ENCODE assay signal across 12 cellular contexts in the genomic region with DNA sequence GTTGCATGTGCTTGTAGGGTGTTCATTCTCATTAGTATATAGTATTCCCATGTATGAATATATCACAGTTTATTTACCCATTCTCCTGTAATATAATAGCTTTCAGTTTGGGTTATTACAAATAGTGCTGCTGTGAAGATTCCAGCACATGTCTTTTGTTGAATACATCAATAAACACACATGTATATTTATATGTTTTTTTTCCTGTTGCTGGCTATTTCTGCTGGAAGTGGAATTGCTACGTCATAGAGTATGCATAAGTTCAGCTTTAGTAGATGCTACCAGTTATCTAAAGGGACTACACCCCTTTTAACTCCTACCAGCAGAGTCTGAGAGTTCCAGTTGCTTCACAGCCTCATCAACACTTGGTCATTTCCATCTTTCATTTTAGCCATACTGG. TPM values are rescaled to one million over a fixed set of nuclear protein-coding genes. Genes with fewer than 3 reads are reported as not detected.
"Had no signal": no experiment of that assay in that cellular context is flagged by ENCODE, and none has a peak within 500 bp of the region (broad histone marks: within the 10 kb centered on the region; RNA-seq: fewer than 3 reads in every experiment).

No MANE protein-coding gene starts in this region.

- H3K9me3 Mint-ChIP-seq: HFFc6 had no signal

- H3K4me2 ChIP-seq: GM23338 had no signal

- H3K27ac Mint-ChIP-seq: GM23338, H9, HFFc6 had no signal

- H3K4me1 ChIP-seq: HAP-1 had no signal

- H3K9me3 ChIP-seq: HAP-1 had no signal

- H2AFZ ChIP-seq: GM23248, GM23338 had no signal

- H3K9ac ChIP-seq: GM23248 had no signal

- H3K27ac ChIP-seq: GM23248 had no signal

- H3K4me3 Mint-ChIP-seq: GM23338, H9, HFFc6 had no signal

- H3K4me3 ChIP-seq: GM23248, GM23338, HAP-1 had no signal

- H3K36me3 ChIP-seq: HAP-1 had no signal

- ATAC-seq: GM23338, HCT116 had no signal

- H3K4me1 Mint-ChIP-seq: GM23338, H9 had no signal

- FAIRE-seq: H1, H54 had no signal

- DNase-seq: GM23248, GOT3, H7, H9, HCEC 1CT, HFFc6 had no signal

RNA-seq across cellular contexts. Expression of a gene that starts 52.3 kb away (rescaled TPM):
- total RNA-seq: GM23248, H4, HFFc6 had no signal
- polyA plus RNA-seq: GM23248 had no signal
